Comparison of ENCODE assay signal across 15 cellular contexts in genomic region chr10:74821501-74821900, GRCh38. TPM values are rescaled to one million over a fixed set of nuclear protein-coding genes. Genes with fewer than 3 reads are reported as not detected.
A peak's percentile ranks its signal among the peaks of the same experiment; 100 is the strongest.
DNase-seq lines count a peak whose midpoint lies in the region; ATAC-seq, FAIRE-seq and TF ChIP-seq lines count a peak whose summit lies in the region.
"Had no signal": no experiment of that assay in that cellular context is flagged by ENCODE, and none has a peak within 500 bp of the region (broad histone marks: within the 10 kb centered on the region; RNA-seq: fewer than 3 reads in every experiment).

No MANE protein-coding gene starts in this region.

- H3K9ac ChIP-seq in colonic mucosa (ENCODE audit: low read depth in 2 of 2, low read length in 2 of 2) (no peak overlapping the region), kidney (ENCODE audit: low read length in 2 of 2) (no peak overlapping the region)

- TF ChIP-seq CTCF in colonic mucosa (IDR thresholded peaks at IDR 0.05) (no peak), gastrocnemius medialis (IDR thresholded peaks at IDR 0.05 in 4 of 5, conservative IDR thresholded peaks at IDR 0.05 in 1 of 5) (no peak), kidney (IDR thresholded peaks at IDR 0.05; ENCODE audit: borderline replicate concordance, extremely low read depth, insufficient read depth) (no peak)

- H3K36me3 Mint-ChIP-seq in activated CD4-positive, alpha-beta T cell treated with anti-CD3 and anti-CD28 coated beads, Interleukin-2, amount 10 ng/mL, durations not matched to agents 7 days and 5 days (ENCODE audit: low read depth), result peaks cover 7% of the 10 kb centered on the region
- H3K36me3 Mint-ChIP-seq: activated naive CD4-positive, alpha-beta T cell treated with anti-CD3 and anti-CD28 coated beads, Interleukin-2, amount 50 U/mL, for 24 hours; CD14-positive monocyte had no signal

- POLR2A ChIA-PET in activated CD4-positive, alpha-beta T cell treated with anti-CD3 and anti-CD28 coated beads, Interleukin-2, amount 10 ng/mL, durations not matched to agents 7 days and 5 days (lab: Charles Lee), result no interaction called here

- intact Hi-C loops in colonic mucosa (cut with DNase I) (no loop called here), gastrocnemius medialis (cut with DNase I; ENCODE audit: low total_unique reads) (loop anchor here (10.0 kb wide), 1 partner anchor 473 kb away; no protein-coding TSS in a partner anchor), kidney (cut with DNase I) (no loop called here)

- ATAC-seq in gastrocnemius medialis, result no peak
- ATAC-seq: stimulated activated effector memory CD8-positive, alpha-beta T cell treated with anti-CD3 and anti-CD28 coated beads, Interleukin-12 subunit alpha, Interleukin-12 subunit beta, amount 100 ng/mL, for 72 hours had no signal

- H3K9me3 ChIP-seq in colonic mucosa (no peaks in the 10 kb centered on the region), gastrocnemius medialis (no peaks in the 10 kb centered on the region), kidney (ENCODE audit: control insufficient read depth in 1 of 2, low read length in 2 of 2) (peaks cover 0 to 9% of the 10 kb centered on the region in 2 donors)

- H3K4me1 Mint-ChIP-seq in activated CD4-positive, alpha-beta T cell treated with anti-CD3 and anti-CD28 coated beads, Interleukin-2, amount 10 ng/mL, durations not matched to agents 7 days and 5 days, result peaks cover 35% of the 10 kb centered on the region

- H3K4me1 ChIP-seq in colonic mucosa (peaks cover 14% of the 10 kb centered on the region), gastrocnemius medialis (peaks cover 31 to 35% of the 10 kb centered on the region in 2 donors), kidney (ENCODE audit: control insufficient read depth in 1 of 2, insufficient read depth in 1 of 2, low read depth in 1 of 2, low read length in 2 of 2) (peaks cover 9 to 11% of the 10 kb centered on the region in 2 donors)

- TF ChIP-seq POLR2A in gastrocnemius medialis (IDR thresholded peaks at IDR 0.05), result no peak

- in situ Hi-C loops in gastrocnemius medialis (cut with MboI; ENCODE audit: low sequenced_read_pairs in 4 of 4), result loop anchor here in 1 of 4 donors (25.0 kb wide), 1 partner anchor 559 kb away; no protein-coding TSS in a partner anchor

- no peak overlapping the region for H3K4me3 ChIP-seq in colonic mucosa
- H3K4me3 ChIP-seq in gastrocnemius medialis, result no peak overlapping the region
- H3K4me3 ChIP-seq in kidney (ENCODE audit: low read length in 2 of 2), result no peak overlapping the region

- H3K27me3 ChIP-seq in colonic mucosa (no peaks in the 10 kb centered on the region), gastrocnemius medialis (no peaks in the 10 kb centered on the region)

- H3K4me3 Mint-ChIP-seq in activated CD4-positive, alpha-beta T cell treated with anti-CD3 and anti-CD28 coated beads, Interleukin-2, amount 10 ng/mL, durations not matched to agents 7 days and 5 days, result no peak overlapping the region
- H3K4me3 Mint-ChIP-seq: CD14-positive monocyte; stimulated activated effector memory CD8-positive, alpha-beta T cell treated with anti-CD3 and anti-CD28 coated beads, Interleukin-12 subunit alpha, Interleukin-12 subunit beta, amount 100 ng/mL, for 72 hours had no signal

- CTCF ChIA-PET in activated CD4-positive, alpha-beta T cell treated with anti-CD3 and anti-CD28 coated beads, Interleukin-2, amount 10 ng/mL, durations not matched to agents 7 days and 5 days (lab: Charles Lee), result interaction anchor here (0.5 to 0.8 kb wide), 2 partner anchors 34 to 491 kb away, joined by 3 to 8 read pairs; no protein-coding TSS in a partner anchor

- no peaks in the 10 kb centered on the region for H3K27me3 Mint-ChIP-seq in activated CD4-positive, alpha-beta T cell treated with anti-CD3 and anti-CD28 coated beads, Interleukin-2, amount 10 ng/mL, durations not matched to agents 7 days and 5 days
- H3K27me3 Mint-ChIP-seq: activated naive CD4-positive, alpha-beta T cell treated with anti-CD3 and anti-CD28 coated beads, Interleukin-2, amount 50 U/mL, for 24 hours had no signal

- peak; percentile 41 for DNase-seq in DMS79 (lab: John Stamatoyannopoulos, UW)
- peak; percentile 1 for DNase-seq in NCI-H1417 treated with DMSO at 0.1 percent for 48 hours (lab: John Stamatoyannopoulos, UW)
- DNase-seq in colonic mucosa, result peak; percentile 38
- peak; percentile 19 to 36 for DNase-seq in gastrocnemius medialis
- DNase-seq in activated CD4-positive, alpha-beta T cell treated with anti-CD3 and anti-CD28 coated beads, Interleukin-2, amount 10 ng/mL, durations not matched to agents 7 days and 5 days, result no peak
- DNase-seq in NCI-H2081 treated with DMSO at 0.1 percent for 48 hours (lab: John Stamatoyannopoulos, UW), result no peak
- no peak for DNase-seq in kidney
- DNase-seq: central memory CD4-positive, alpha-beta T cell; islet precursor cell; NCI-H187 treated with DMSO at 0.1 percent for 48 hours; stimulated activated CD4-positive, alpha-beta T cell treated with anti-CD3 and anti-CD28 coated beads, Interleukin-4, amount 100 ng/mL, for 24 hours had no signal

- no peak overlapping the region for H3K27ac ChIP-seq in colonic mucosa
- peak overlapping the region; percentile 86 to 97 (median 94) for H3K27ac ChIP-seq in gastrocnemius medialis
- H3K27ac ChIP-seq in kidney (ENCODE audit: low read depth in 2 of 2, low read length in 2 of 2), result no peak overlapping the region

- no peaks in the 10 kb centered on the region for H3K36me3 ChIP-seq in colonic mucosa
- no peaks in the 10 kb centered on the region for H3K36me3 ChIP-seq in gastrocnemius medialis
- no peaks in the 10 kb centered on the region for H3K36me3 ChIP-seq in kidney (ENCODE audit: control insufficient read depth in 1 of 2, insufficient read depth in 2 of 2, low read length in 2 of 2)

- no peak overlapping the region for H3K27ac Mint-ChIP-seq in activated CD4-positive, alpha-beta T cell treated with anti-CD3 and anti-CD28 coated beads, Interleukin-2, amount 10 ng/mL, durations not matched to agents 7 days and 5 days
- H3K27ac Mint-ChIP-seq: CD14-positive monocyte; stimulated activated effector memory CD8-positive, alpha-beta T cell treated with anti-CD3 and anti-CD28 coated beads, Interleukin-12 subunit alpha, Interleukin-12 subunit beta, amount 100 ng/mL, for 72 hours had no signal

- no peak for FAIRE-seq in kidney (lab: Jason Lieb, UNC)
- FAIRE-seq: G401.6 had no signal

- peaks cover 10% of the 10 kb centered on the region for H3K9me3 Mint-ChIP-seq in activated CD4-positive, alpha-beta T cell treated with anti-CD3 and anti-CD28 coated beads, Interleukin-2, amount 10 ng/mL, durations not matched to agents 7 days and 5 days
- H3K9me3 Mint-ChIP-seq: activated naive CD4-positive, alpha-beta T cell treated with anti-CD3 and anti-CD28 coated beads, Interleukin-2, amount 50 U/mL, for 24 hours had no signal

RNA-seq across cellular contexts. Expression of gene KAT6B, which starts 4.9 kb away (rescaled TPM):
- 10 to 100 TPM; 18.7 to 24.2 TPM for total RNA-seq in colonic mucosa
- total RNA-seq in gastrocnemius medialis, result 10 to 100 TPM; 12.0 to 37.7 (median 21.6) TPM
- 10 to 100 TPM; 23.1 to 26.9 TPM for total RNA-seq in activated CD4-positive, alpha-beta T cell treated with anti-CD3 and anti-CD28 coated beads, Interleukin-2, amount 10 ng/mL, durations not matched to agents 7 days and 5 days
- 34.2 TPM for total RNA-seq in kidney
- polyA plus RNA-seq in kidney (ENCODE audit: insufficient read depth, low read depth, low replicate concordance), result 2.9 TPM

Comparison
In these comparisons a context has a peak if more than half of its experiments do, and no peak if none do; other contexts are left out.
1. DNase-seq: peak in DMS79 (single experiment), NCI-H1417 treated with DMSO at 0.1 percent for 48 hours (single experiment), colonic mucosa (single experiment) and gastrocnemius medialis (2 of 2); none in activated CD4-positive, alpha-beta T cell treated with anti-CD3 and anti-CD28 coated beads, Interleukin-2, amount 10 ng/mL, durations not matched to agents 7 days and 5 days (single experiment), NCI-H2081 treated with DMSO at 0.1 percent for 48 hours (single experiment) and kidney (single experiment).
2. H3K27ac ChIP-seq: peak in gastrocnemius medialis (4 of 4); none in colonic mucosa (single experiment) and kidney (0 of 2).